10 cellular contexts compared by ENCODE assay signal in the genomic region with DNA sequence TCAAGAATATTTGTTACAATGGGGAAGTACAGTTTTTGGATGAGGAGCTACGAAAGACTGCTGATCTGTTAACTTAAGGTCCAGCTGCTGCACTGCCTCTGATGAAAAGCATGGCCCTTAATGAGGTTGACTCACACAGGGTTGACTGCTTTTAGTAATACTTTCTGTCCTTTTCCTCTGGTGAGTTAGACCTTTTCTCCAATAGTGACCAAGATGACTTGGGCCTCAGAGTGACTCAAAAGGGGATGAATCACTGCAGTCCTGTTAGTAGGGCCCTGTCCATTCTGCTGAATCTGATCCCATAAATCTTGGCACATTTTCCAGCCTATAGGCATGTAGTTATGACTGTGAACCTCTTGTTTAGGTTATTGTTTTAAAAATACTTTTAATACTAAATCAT. TPM values are rescaled to one million over a fixed set of nuclear protein-coding genes. Genes with fewer than 3 reads are reported as not detected.
DNase-seq lines count a peak whose midpoint lies in the region; ATAC-seq, FAIRE-seq and TF ChIP-seq lines count a peak whose summit lies in the region.
"Had no signal": no experiment of that assay in that cellular context is flagged by ENCODE, and none has a peak within 500 bp of the region (broad histone marks: within the 10 kb centered on the region; RNA-seq: fewer than 3 reads in every experiment).

No MANE protein-coding gene starts in this region.

- peak; percentile 99 for FAIRE-seq in RCC 7860 (lab: Jason Lieb, UNC)

- H3K9ac ChIP-seq in fibroblast of lung (ENCODE audit: insufficient read depth, low read length), result no peak overlapping the region

- H3K4me3 ChIP-seq in fibroblast of lung (replicated peaks in 1 of 4; ENCODE audit: control extremely low read depth in 1 of 4, insufficient read depth in 1 of 4, low read depth in 3 of 4, low read length in 4 of 4), result peak overlapping the region in 3 of 4 experiments; percentile 5 to 94 (median 6)

- no peak for TF ChIP-seq CTCF in fibroblast of lung (conservative IDR thresholded peaks at IDR 0.05 in 1 of 2, IDR thresholded peaks at IDR 0.05 in 1 of 2; ENCODE audit: low read depth in 1 of 2, low read length in 2 of 2)
- no peak for TF ChIP-seq CTCF in progenitor cell of endocrine pancreas (IDR thresholded peaks at IDR 0.05; ENCODE audit: unreplicated experiment)

- H3K36me3 ChIP-seq in fibroblast of lung (ENCODE audit: control insufficient read depth, insufficient read depth, low read length), result no peaks in the 10 kb centered on the region

- no peak for ATAC-seq in effector memory CD8-positive, alpha-beta T cell (replicated peaks)

- H2AFZ ChIP-seq in fibroblast of lung (ENCODE audit: low read length), result no peak overlapping the region

- H3K4me1 Mint-ChIP-seq in progenitor cell of endocrine pancreas (ENCODE audit: low read depth), result peaks cover 12% of the 10 kb centered on the region
- peaks cover 24 to 25% of the 10 kb centered on the region in 2 donors for H3K4me1 Mint-ChIP-seq in effector memory CD8-positive, alpha-beta T cell (ENCODE audit: low read depth in 2 of 2)

- peaks cover 22% of the 10 kb centered on the region for H3K4me1 ChIP-seq in fibroblast of lung (ENCODE audit: control insufficient read depth, extremely low read depth, insufficient read depth, low read length)

- peak overlapping the region; percentile 25 for H3K4me3 Mint-ChIP-seq in progenitor cell of endocrine pancreas (ENCODE audit: low read depth)
- no peak overlapping the region for H3K4me3 Mint-ChIP-seq in effector memory CD8-positive, alpha-beta T cell

- H3K9me3 ChIP-seq in fibroblast of lung (ENCODE audit: control insufficient read depth, insufficient read depth, low read depth, low read length), result no peaks in the 10 kb centered on the region

- no peaks in the 10 kb centered on the region for H3K27me3 ChIP-seq in fibroblast of lung (ENCODE audit: control insufficient read depth, insufficient read depth, low read length)

- H3K36me3 Mint-ChIP-seq in progenitor cell of endocrine pancreas (ENCODE audit: insufficient read depth), result no peaks in the 10 kb centered on the region
- peaks cover 2% of the 10 kb centered on the region for H3K36me3 Mint-ChIP-seq in effector memory CD8-positive, alpha-beta T cell (ENCODE audit: insufficient read depth)

- H3K4me2 ChIP-seq in fibroblast of lung (ENCODE audit: extremely low read depth, insufficient read depth, low read length), result peak overlapping the region; percentile 65

- H3K27ac ChIP-seq in fibroblast of lung (ENCODE audit: insufficient read depth, low read length), result peak overlapping the region; percentile 43

- no peaks in the 10 kb centered on the region for H4K20me1 ChIP-seq in fibroblast of lung (ENCODE audit: control insufficient read depth, extremely low read depth, insufficient read depth, low read length)

- DNase-seq in EH (ENCODE audit: low read depth) (peak; percentile 98), RCC 7860 (ENCODE audit: low spot score) (peak; percentile 95), fibroblast of lung (ENCODE audit: low read depth in 2 of 2) (peak; percentile 98 to 99), progenitor cell of endocrine pancreas (ENCODE audit: low spot score, unreplicated experiment) (no peak), DMS153 (lab: John Stamatoyannopoulos, UW) (no peak)
- no peak for DNase-seq in effector memory CD8-positive, alpha-beta T cell
- DNase-seq in stimulated activated CD4-positive, alpha-beta T cell treated with anti-CD3 and anti-CD28 coated beads, Interleukin-4, amount 100 ng/mL, for 24 hours, result no peak
- DNase-seq in stimulated activated CD4-positive, alpha-beta T cell treated with anti-CD3 and anti-CD28 coated beads, Interleukin-4, amount 100 ng/mL, for 1 hour, result no peak
- DNase-seq: activated T-cell treated with anti-CD3 and anti-CD28 coated beads, Interleukin-2, amount 50 U/mL, for 48 hours; NCI-H748 treated with DMSO at 0.1 percent for 48 hours had no signal

- no peak overlapping the region for H3K27ac Mint-ChIP-seq in progenitor cell of endocrine pancreas
- no peak overlapping the region for H3K27ac Mint-ChIP-seq in effector memory CD8-positive, alpha-beta T cell

- H3K9me3 Mint-ChIP-seq in progenitor cell of endocrine pancreas (ENCODE audit: low read depth), result no peaks in the 10 kb centered on the region
- H3K9me3 Mint-ChIP-seq in effector memory CD8-positive, alpha-beta T cell, result peaks cover 0 to 6% of the 10 kb centered on the region in 2 donors

- peaks cover 5% of the 10 kb centered on the region for H3K27me3 Mint-ChIP-seq in progenitor cell of endocrine pancreas
- H3K27me3 Mint-ChIP-seq in effector memory CD8-positive, alpha-beta T cell, result no peaks in the 10 kb centered on the region

- peaks cover 27% of the 10 kb centered on the region for H3K79me2 ChIP-seq in fibroblast of lung (ENCODE audit: control insufficient read depth, insufficient read depth, low read length)

RNA-seq across cellular contexts. Expression of a gene that starts 2.7 kb away (rescaled TPM):
- total RNA-seq in fibroblast of lung, result 3.1 and 5.9 TPM in 2 replicates
- polyA plus RNA-seq in fibroblast of lung, result 5.1 and 8.7 TPM in 2 replicates
- polyA plus RNA-seq in fibroblast of lung (2012), result 3.0 and 4.5 TPM in 2 replicates
- polyA minus RNA-seq in fibroblast of lung (ENCODE audit: low replicate concordance), result 5.3 and 35.6 TPM in 2 replicates
- total RNA-seq in progenitor cell of endocrine pancreas, result 9.1 and 9.3 TPM in 2 replicates

Comparison
In these comparisons a context has a peak if more than half of its experiments do, and no peak if none do; other contexts are left out.
1. DNase-seq: peak in EH (single experiment), RCC 7860 (single experiment) and fibroblast of lung (2 of 2); none in progenitor cell of endocrine pancreas (single experiment), effector memory CD8-positive, alpha-beta T cell (0 of 3), stimulated activated CD4-positive, alpha-beta T cell treated with anti-CD3 and anti-CD28 coated beads, Interleukin-4, amount 100 ng/mL, for 24 hours (single experiment), stimulated activated CD4-positive, alpha-beta T cell treated with anti-CD3 and anti-CD28 coated beads, Interleukin-4, amount 100 ng/mL, for 1 hour (single experiment) and DMS153 (single experiment).